ENCODE assay signal across 1 cellular context in the genomic region with DNA sequence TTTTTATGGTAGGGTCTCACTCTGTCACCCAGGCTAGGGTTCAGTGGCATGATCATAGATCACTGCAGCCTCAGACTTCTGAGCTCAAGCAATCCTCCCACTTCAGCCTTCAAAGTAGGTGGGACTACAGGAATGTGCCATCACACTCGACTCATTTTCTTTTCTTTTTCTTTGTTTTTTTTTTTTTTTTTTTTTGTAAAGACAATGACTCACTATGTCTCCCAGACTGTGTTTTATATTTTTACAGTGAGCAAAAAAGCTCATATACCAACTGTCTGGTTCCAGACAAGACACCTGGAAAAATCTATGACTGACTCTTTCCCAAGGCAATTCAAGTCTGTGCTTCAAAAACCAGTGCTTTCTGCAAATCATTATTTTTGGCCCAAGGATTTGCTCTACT.
TF ChIP-seq lines count a peak whose summit lies in the region.

No MANE protein-coding gene starts in this region.

TF ChIP-seq in IMR-90, 13 proteins besides CTCF, POLR2A, EP300 and RAD21 (continued from another document):
- no peak for TF ChIP-seq RCOR1 (IDR thresholded peaks at IDR 0.05; ENCODE audit: insufficient replicate concordance, low read length)
- TF ChIP-seq BHLHE40 (IDR thresholded peaks at IDR 0.05; ENCODE audit: low read depth, low read length), result no peak
- no peak for TF ChIP-seq NFE2L2 (IDR thresholded peaks at IDR 0.05; ENCODE audit: low read depth, low read length)
- TF ChIP-seq, protein P1, sequence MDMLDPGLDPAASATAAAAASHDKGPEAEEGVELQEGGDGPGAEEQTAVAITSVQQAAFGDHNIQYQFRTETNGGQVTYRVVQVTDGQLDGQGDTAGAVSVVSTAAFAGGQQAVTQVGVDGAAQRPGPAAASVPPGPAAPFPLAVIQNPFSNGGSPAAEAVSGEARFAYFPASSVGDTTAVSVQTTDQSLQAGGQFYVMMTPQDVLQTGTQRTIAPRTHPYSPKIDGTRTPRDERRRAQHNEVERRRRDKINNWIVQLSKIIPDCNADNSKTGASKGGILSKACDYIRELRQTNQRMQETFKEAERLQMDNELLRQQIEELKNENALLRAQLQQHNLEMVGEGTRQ (IDR thresholded peaks at IDR 0.05; ENCODE audit: low read depth, low read length), result no peak
- no peak for TF ChIP-seq FOS (IDR thresholded peaks at IDR 0.05; ENCODE audit: low read depth, low read length)
- TF ChIP-seq MAFK (IDR thresholded peaks at IDR 0.05; ENCODE audit: low read depth, low read length), result no peak
- TF ChIP-seq RFX5 (IDR thresholded peaks at IDR 0.05; ENCODE audit: low read depth, low read length), result no peak
